In genomic region chr6:15887491-15888461, GRCh38 we compare ENCODE assay signal across 14 cellular contexts.
DNase-seq lines count a peak whose midpoint lies in the region; ATAC-seq and TF ChIP-seq lines count a peak whose summit lies in the region.
"Had no signal": no experiment of that assay in that cellular context is flagged by ENCODE, and none has a peak within 500 bp of the region (broad histone marks: within the 10 kb centered on the region; RNA-seq: fewer than 3 reads in every experiment).

No MANE protein-coding gene starts in this region.

- H3K27me3 ChIP-seq in left ventricle myocardium inferior (ENCODE audit: low read depth): no peaks in the 10 kb centered on the region
- no peaks in the 10 kb centered on the region for H3K27me3 ChIP-seq in foreskin keratinocyte
- H3K27me3 ChIP-seq: upper lobe of right lung had no signal

- intact Hi-C loops in left ventricle myocardium inferior (cut with micrococcal nuclease): no loop called here
- intact Hi-C loops in cardiac septum (cut with DNase I): no loop called here

- peak overlapping the region; percentile 62 for H3K27ac ChIP-seq in left ventricle myocardium inferior (replicated peaks)
- no peak overlapping the region for H3K27ac ChIP-seq in foreskin keratinocyte
- H3K27ac ChIP-seq: upper lobe of right lung had no signal

- H3K9me3 ChIP-seq in left ventricle myocardium inferior (replicated peaks): peaks cover under 1% of the 10 kb centered on the region
- H3K9me3 ChIP-seq: upper lobe of right lung had no signal

- H3K36me3 ChIP-seq in left ventricle myocardium inferior: no peaks in the 10 kb centered on the region
- H3K36me3 ChIP-seq: upper lobe of right lung had no signal

- no peak for TF ChIP-seq CTCF in left ventricle myocardium inferior (IDR thresholded peaks at IDR 0.05; ENCODE audit: borderline replicate concordance)
- no peak for TF ChIP-seq CTCF in foreskin keratinocyte (conservative IDR thresholded peaks at IDR 0.05)

- ATAC-seq in foreskin keratinocyte: peak; percentile 53
- ATAC-seq in GM19351 (IDR thresholded peaks at IDR 0.05; ENCODE audit: unreplicated experiment): no peak
- no peak for ATAC-seq in GM18502 (IDR thresholded peaks at IDR 0.05; ENCODE audit: poor library complexity, unreplicated experiment)
- ATAC-seq: PC-3 had no signal

- H3K4me1 ChIP-seq in left ventricle myocardium inferior (peaks cover 19% of the 10 kb centered on the region), foreskin keratinocyte (peaks cover 8% of the 10 kb centered on the region)

- DNase-seq in left ventricle myocardium inferior (no peak), cardiac septum (ENCODE audit: low spot score) (no peak), MV-4-11 (lab: John Stamatoyannopoulos, UW) (peak; percentile 57), foreskin keratinocyte (peak in 1 of 2 donors; percentile 70), NCI-H526 (lab: John Stamatoyannopoulos, UW) (no peak), NCI-H345 treated with DMSO at 0.1 percent for 48 hours (lab: John Stamatoyannopoulos, UW; ENCODE audit: unreplicated experiment) (no peak)
- DNase-seq: ACHN; activated naive CD4-positive, alpha-beta T cell treated with anti-CD3 and anti-CD28 coated beads, Interleukin-2, amount 50 U/mL, for 16 hours; central memory CD4-positive, alpha-beta T cell; NCI-H2171 treated with DMSO at 0.1 percent for 48 hours; PC-3; upper lobe of right lung had no signal

- no peak overlapping the region for H3K4me3 ChIP-seq in left ventricle myocardium inferior
- H3K4me3 ChIP-seq: upper lobe of right lung had no signal
